ENCODE assay signal across 14 cellular contexts in genomic region chr10:32692174-32692573, GRCh38.
DNase-seq lines count a peak whose midpoint lies in the region; ATAC-seq and TF ChIP-seq lines count a peak whose summit lies in the region.
"Had no signal": no experiment of that assay in that cellular context is flagged by ENCODE, and none has a peak within 500 bp of the region (broad histone marks: within the 10 kb centered on the region; RNA-seq: fewer than 3 reads in every experiment).

No MANE protein-coding gene starts in this region.

- H2AK9ac ChIP-seq in IMR-90 (replicated peaks; ENCODE audit: low read depth, low read length, poor library complexity), result no peak overlapping the region

- no peaks in the 10 kb centered on the region for H3K9me3 ChIP-seq in IMR-90 (ENCODE audit: control insufficient read depth, insufficient read depth, low read length)
- no peaks in the 10 kb centered on the region for H3K9me3 ChIP-seq in adipocyte (ENCODE audit: control insufficient read depth, low read length)
- peaks cover 0 to 2% (median 0%) of the 10 kb centered on the region in 3 experiments for H3K9me3 ChIP-seq in naive thymus-derived CD4-positive, alpha-beta T cell (ENCODE audit: control insufficient read depth in 2 of 3, low read length in 3 of 3)

- no peak for TF ChIP-seq POLR2A in IMR-90 (IDR thresholded peaks at IDR 0.05; ENCODE audit: low read depth, low read length)

- peak overlapping the region in 1 of 9 donors; percentile 6 for H3K27ac Mint-ChIP-seq in naive thymus-derived CD4-positive, alpha-beta T cell
- no peak overlapping the region for H3K27ac Mint-ChIP-seq in naive thymus-derived CD8-positive, alpha-beta T cell
- H3K27ac Mint-ChIP-seq: activated CD8-positive, alpha-beta T cell treated with anti-CD3 and anti-CD28 coated beads, Interleukin-2, amount 10 ng/mL, durations not matched to agents 7 days and 5 days; activated naive CD8-positive, alpha-beta T cell treated with anti-CD3 and anti-CD28 coated beads for 36 hours; effector memory CD8-positive, alpha-beta T cell had no signal

- DNase-seq in COLO829 (ENCODE audit: low spot score) (peak; percentile 88), IMR-90 (peak; percentile 89), adipocyte (ENCODE audit: low read depth) (peak; percentile 20), kidney epithelial cell (ENCODE audit: low read depth) (peak; percentile 85), KBM-7 (no peak), DMS153 treated with DMSO at 0.1 percent for 48 hours (lab: John Stamatoyannopoulos, UW; ENCODE audit: unreplicated experiment) (no peak)
- no peak for DNase-seq in naive thymus-derived CD4-positive, alpha-beta T cell
- DNase-seq in naive thymus-derived CD8-positive, alpha-beta T cell, result no peak
- DNase-seq: activated CD8-positive, alpha-beta T cell treated with anti-CD3 and anti-CD28 coated beads, Interleukin-2, amount 10 ng/mL, durations not matched to agents 7 days and 5 days; activated naive CD8-positive, alpha-beta T cell treated with anti-CD3 and anti-CD28 coated beads for 36 hours; CD8-positive, alpha-beta memory T cell; effector memory CD8-positive, alpha-beta T cell; NCI-H2227 treated with DMSO at 0.1 percent for 48 hours; stimulated activated CD4-positive, alpha-beta T cell treated with anti-CD3 and anti-CD28 coated beads, Interleukin-4, amount 100 ng/mL, for 1 hour had no signal

- H2AFZ ChIP-seq in IMR-90 (replicated peaks; ENCODE audit: low read length, poor library complexity), result no peak overlapping the region

- no peak overlapping the region for H3K9ac ChIP-seq in IMR-90 (ENCODE audit: low read depth, low read length)
- H3K9ac ChIP-seq in adipocyte (ENCODE audit: low read length), result no peak overlapping the region

- no peaks in the 10 kb centered on the region for H3K4me1 ChIP-seq in IMR-90 (ENCODE audit: control insufficient read depth, insufficient read depth, low read length)
- H3K4me1 ChIP-seq in adipocyte (ENCODE audit: control insufficient read depth, insufficient read depth, low read length), result no peaks in the 10 kb centered on the region
- H3K4me1 ChIP-seq in naive thymus-derived CD4-positive, alpha-beta T cell (ENCODE audit: control insufficient read depth in 2 of 2, insufficient read depth in 2 of 2, low read length in 2 of 2), result no peaks in the 10 kb centered on the region

- H3K27me3 Mint-ChIP-seq in naive thymus-derived CD4-positive, alpha-beta T cell, result no peaks in the 10 kb centered on the region
- no peaks in the 10 kb centered on the region for H3K27me3 Mint-ChIP-seq in naive thymus-derived CD8-positive, alpha-beta T cell
- H3K27me3 Mint-ChIP-seq: activated naive CD8-positive, alpha-beta T cell treated with anti-CD3 and anti-CD28 coated beads for 36 hours; CD8-positive, alpha-beta memory T cell; effector memory CD8-positive, alpha-beta T cell had no signal

- no peak overlapping the region for H2BK15ac ChIP-seq in IMR-90 (ENCODE audit: low read depth, low read length)

- H3K18ac ChIP-seq in IMR-90 (ENCODE audit: low read depth, low read length), result no peak overlapping the region

- dilution Hi-C loops in IMR-90 (cut with HindIII; ENCODE audit: low sequenced_read_pairs, unreplicated experiment), result no loop called here

- H2BK20ac ChIP-seq in IMR-90 (ENCODE audit: low read depth, low read length), result no peak overlapping the region

- H3K36me3 Mint-ChIP-seq in naive thymus-derived CD4-positive, alpha-beta T cell, result peaks cover 0 to 77% (median 60%) of the 10 kb centered on the region in 5 donors
- peaks cover 46 to 70% (median 51%) of the 10 kb centered on the region in 3 donors for H3K36me3 Mint-ChIP-seq in naive thymus-derived CD8-positive, alpha-beta T cell

- TF ChIP-seq CTCF in IMR-90 (conservative IDR thresholded peaks at IDR 0.05; ENCODE audit: low read depth, low read length) (no peak), kidney epithelial cell (IDR thresholded peaks at IDR 0.05; ENCODE audit: insufficient read depth, low read length, poor library complexity, severe bottlenecking) (no peak)

- H3K9me1 ChIP-seq in IMR-90 (ENCODE audit: insufficient read depth, low read length), result no peaks in the 10 kb centered on the region

- POLR2A ChIA-PET in IMR-90 (lab: Charles Lee; ENCODE audit: unreplicated experiment), result no interaction called here
- POLR2A ChIA-PET in naive thymus-derived CD4-positive, alpha-beta T cell (lab: Charles Lee), result interaction anchor here (1.0 kb wide), 1 partner anchor 246 kb away, joined by 3 read pairs; the partner anchor contains the start of gene CCDC7
- POLR2A ChIA-PET in naive thymus-derived CD8-positive, alpha-beta T cell (lab: Charles Lee), result no interaction called here

- no peak overlapping the region for H3K4ac ChIP-seq in IMR-90 (ENCODE audit: low read depth, low read length)

- no peak overlapping the region for H2BK120ac ChIP-seq in IMR-90 (ENCODE audit: low read depth, low read length)

- no peak for TF ChIP-seq RAD21 in IMR-90 (IDR thresholded peaks at IDR 0.05; ENCODE audit: low read length)

- H3K27me3 ChIP-seq in IMR-90 (ENCODE audit: control insufficient read depth, insufficient read depth, low read length) (no peaks in the 10 kb centered on the region), adipocyte (replicated peaks; ENCODE audit: control insufficient read depth, insufficient read depth, low read length) (no peaks in the 10 kb centered on the region), kidney epithelial cell (ENCODE audit: control insufficient read depth, insufficient read depth, low read length) (no peaks in the 10 kb centered on the region)
- H3K27me3 ChIP-seq in naive thymus-derived CD4-positive, alpha-beta T cell (ENCODE audit: control insufficient read depth in 2 of 2, insufficient read depth in 2 of 2, low read length in 2 of 2), result no peaks in the 10 kb centered on the region

- no peaks in the 10 kb centered on the region for H4K20me1 ChIP-seq in IMR-90 (ENCODE audit: insufficient read depth, low read length)

- H3K4me2 ChIP-seq in IMR-90 (ENCODE audit: low read depth, low read length), result no peak overlapping the region

- H3K36me3 ChIP-seq in IMR-90 (ENCODE audit: control insufficient read depth, insufficient read depth, low read length), result no peaks in the 10 kb centered on the region
- H3K36me3 ChIP-seq in adipocyte (ENCODE audit: control insufficient read depth, insufficient read depth, low read length, severe bottlenecking), result no peaks in the 10 kb centered on the region
- no peaks in the 10 kb centered on the region for H3K36me3 ChIP-seq in kidney epithelial cell (ENCODE audit: control insufficient read depth, insufficient read depth, low read length)
- peaks cover 0 to 7% (median 0%) of the 10 kb centered on the region in 3 experiments for H3K36me3 ChIP-seq in naive thymus-derived CD4-positive, alpha-beta T cell (ENCODE audit: control insufficient read depth in 2 of 3, insufficient read depth in 3 of 3, low read length in 3 of 3)

- no peak overlapping the region for H3K14ac ChIP-seq in IMR-90 (replicated peaks; ENCODE audit: low read depth, low read length)

- no peak overlapping the region for H4K5ac ChIP-seq in IMR-90 (ENCODE audit: low read depth, low read length)

- H4K91ac ChIP-seq in IMR-90 (ENCODE audit: insufficient read depth, low read depth, low read length), result no peak overlapping the region

- no TSS peak for BruUV-seq in IMR-90 (replicated peaks; lab: Mats Ljungman, UMichigan)

- H2AK5ac ChIP-seq in IMR-90 (ENCODE audit: low read depth, low read length), result no peak overlapping the region

- H3K56ac ChIP-seq in IMR-90 (ENCODE audit: extremely low read depth, insufficient read depth, low read length), result no peak overlapping the region

- H3K79me1 ChIP-seq in IMR-90 (ENCODE audit: low read depth in 1 of 2, low read length in 2 of 2), result no peaks in the 10 kb centered on the region

- H3K23ac ChIP-seq in IMR-90 (ENCODE audit: low read depth, low read length), result no peak overlapping the region

- H3K4me3 Mint-ChIP-seq in naive thymus-derived CD4-positive, alpha-beta T cell, result no peak overlapping the region
- H3K4me3 Mint-ChIP-seq in naive thymus-derived CD8-positive, alpha-beta T cell, result no peak overlapping the region
- H3K4me3 Mint-ChIP-seq: activated CD8-positive, alpha-beta T cell treated with anti-CD3 and anti-CD28 coated beads, Interleukin-2, amount 10 ng/mL, durations not matched to agents 7 days and 5 days; activated naive CD8-positive, alpha-beta T cell treated with anti-CD3 and anti-CD28 coated beads for 36 hours; CD8-positive, alpha-beta memory T cell; effector memory CD8-positive, alpha-beta T cell had no signal

- ATAC-seq in IMR-90 (ENCODE audit: low read depth), result peak; percentile 44; the same call in 1 of the 2 replicates
- ATAC-seq in naive thymus-derived CD4-positive, alpha-beta T cell, result no peak
- no peak for ATAC-seq in naive thymus-derived CD8-positive, alpha-beta T cell
- ATAC-seq: activated CD8-positive, alpha-beta T cell treated with anti-CD3 and anti-CD28 coated beads, Interleukin-2, amount 10 ng/mL, durations not matched to agents 7 days and 5 days; effector memory CD8-positive, alpha-beta T cell had no signal

- no peaks in the 10 kb centered on the region for H3K4me1 Mint-ChIP-seq in naive thymus-derived CD4-positive, alpha-beta T cell
- peaks cover 0 to 2% (median 0%) of the 10 kb centered on the region in 4 donors for H3K4me1 Mint-ChIP-seq in naive thymus-derived CD8-positive, alpha-beta T cell
- H3K4me1 Mint-ChIP-seq: activated naive CD8-positive, alpha-beta T cell treated with anti-CD3 and anti-CD28 coated beads for 36 hours; CD8-positive, alpha-beta memory T cell had no signal

- no peak overlapping the region for H3K27ac ChIP-seq in IMR-90 (ENCODE audit: insufficient read depth, low read length)
- H3K27ac ChIP-seq in naive thymus-derived CD4-positive, alpha-beta T cell (ENCODE audit: low read depth, low read length), result no peak overlapping the region

- no CpG with 5 or more reads among the region's 1 CpG for WGBS in IMR-90 (ENCODE audit: extremely low coverage in 2 of 2, insufficient read length in 1 of 2), 2 experiments

- CTCF ChIA-PET in IMR-90 (lab: Yijun Ruan, JAX), result no interaction called here
- CTCF ChIA-PET in naive thymus-derived CD4-positive, alpha-beta T cell (lab: Charles Lee), result no interaction called here

- H2BK5ac ChIP-seq in IMR-90 (ENCODE audit: low read depth, low read length, poor library complexity, severe bottlenecking), result no peak overlapping the region

- H3K4me3 ChIP-seq in IMR-90 (ENCODE audit: insufficient read depth, low read depth, low read length) (no peak overlapping the region), adipocyte (ENCODE audit: low read length) (no peak overlapping the region), kidney epithelial cell (ENCODE audit: low read depth, low read length) (no peak overlapping the region)
- H3K4me3 ChIP-seq in naive thymus-derived CD4-positive, alpha-beta T cell (ENCODE audit: low read length), result no peak overlapping the region

- intact Hi-C loops in IMR-90 (cut with micrococcal nuclease), result no loop called here
- intact Hi-C loops in naive thymus-derived CD4-positive, alpha-beta T cell (cut with micrococcal nuclease), result no loop called here

- no peak overlapping the region for H4K8ac ChIP-seq in IMR-90 (ENCODE audit: low read depth in 2 of 2, low read length in 2 of 2)

- H3K9me3 Mint-ChIP-seq in naive thymus-derived CD4-positive, alpha-beta T cell, result peaks cover 0 to 23% (median 8%) of the 10 kb centered on the region in 11 donors
- H3K9me3 Mint-ChIP-seq in naive thymus-derived CD8-positive, alpha-beta T cell, result peaks cover 0 to 23% (median 11%) of the 10 kb centered on the region in 9 donors
- H3K9me3 Mint-ChIP-seq: effector memory CD8-positive, alpha-beta T cell had no signal

- in situ Hi-C loops in IMR-90 (cut with MboI; ENCODE audit: low sequenced_read_pairs), result no loop called here
- in situ Hi-C loops in KBM-7 (cut with MboI; ENCODE audit: low pct_unique_long_range_greater_than_20kb, low sequenced_read_pairs), result no loop called here

Comparison
In these comparisons a context has a peak if more than half of its experiments do, and no peak if none do; other contexts are left out.
1. DNase-seq: peak in COLO829 (single experiment), IMR-90 (single experiment), adipocyte (single experiment) and kidney epithelial cell (single experiment); none in KBM-7 (single experiment), DMS153 treated with DMSO at 0.1 percent for 48 hours (single experiment), naive thymus-derived CD4-positive, alpha-beta T cell (0 of 9) and naive thymus-derived CD8-positive, alpha-beta T cell (0 of 10).